In the genomic region with DNA sequence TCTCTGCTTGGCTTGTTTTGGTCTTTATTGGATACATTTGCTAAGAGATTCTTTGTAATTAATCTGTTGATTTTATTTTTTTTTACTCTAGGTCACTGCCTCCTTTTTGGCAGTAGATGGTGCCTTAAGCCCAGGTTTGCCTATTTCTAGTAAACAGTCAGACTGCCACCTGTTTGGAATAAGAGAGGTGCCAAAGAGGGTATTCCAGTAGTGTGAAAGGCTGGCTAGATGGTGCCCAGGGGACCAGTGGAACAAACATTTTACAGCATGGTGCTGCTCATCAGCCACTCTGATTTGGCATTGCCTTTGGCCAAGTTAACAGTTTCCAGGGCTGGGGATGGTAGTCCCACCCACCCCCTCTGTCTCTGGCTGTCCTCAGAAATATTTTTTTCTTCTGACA, we compare ENCODE assay signal across 12 cellular contexts. TPM values are rescaled to one million over a fixed set of nuclear protein-coding genes. Genes with fewer than 3 reads are reported as not detected.
DNase-seq lines count a peak whose midpoint lies in the region; ATAC-seq and TF ChIP-seq lines count a peak whose summit lies in the region.
"Had no signal": no experiment of that assay in that cellular context is flagged by ENCODE, and none has a peak within 500 bp of the region (broad histone marks: within the 10 kb centered on the region; RNA-seq: fewer than 3 reads in every experiment).

No MANE protein-coding gene starts in this region.

- no peak overlapping the region for H2AFZ ChIP-seq in hepatocyte

- H3K4me1 ChIP-seq in hepatocyte (ENCODE audit: insufficient read depth) = no peaks in the 10 kb centered on the region

- no peaks in the 10 kb centered on the region for H3K9me2 ChIP-seq in hepatocyte (replicated peaks; ENCODE audit: insufficient read depth)

- H3K36me3 ChIP-seq in hepatocyte (replicated peaks; ENCODE audit: insufficient read depth, low read depth) = no peaks in the 10 kb centered on the region
- H3K36me3 ChIP-seq: neutrophil had no signal

- no peak for ATAC-seq in GM19452 (IDR thresholded peaks at IDR 0.05; ENCODE audit: unreplicated experiment)

- peak; percentile 16 for DNase-seq in A172 (ENCODE audit: low spot score)
- DNase-seq in HFF-Myc (ENCODE audit: extremely low read depth, low read depth) = no peak
- peak; percentile 17 for DNase-seq in SW480 (ENCODE audit: low spot score)
- no peak for DNase-seq in hepatocyte (ENCODE audit: low spot score)
- no peak for DNase-seq in DMS79 (lab: John Stamatoyannopoulos, UW)
- DNase-seq in activated CD8-positive, alpha-beta memory T cell treated with anti-CD3 and anti-CD28 coated beads for 24 hours = no peak
- no peak for DNase-seq in NCI-H1417 treated with DMSO at 0.1 percent for 48 hours (lab: John Stamatoyannopoulos, UW)
- DNase-seq: CD4-positive, alpha-beta memory T cell; NCI-H446 treated with DMSO at 0.1 percent for 48 hours; stimulated activated CD8-positive, alpha-beta memory T cell treated with anti-CD3 and anti-CD28 coated beads, Interleukin-4, amount 100 ng/mL, for 48 hours had no signal

- no peak overlapping the region for H3K27ac ChIP-seq in hepatocyte
- H3K27ac ChIP-seq: neutrophil had no signal

- TF ChIP-seq CTCF in HFF-Myc (IDR thresholded peaks at IDR 0.05; ENCODE audit: low read depth, low read length, missing control alignments) = peak; percentile 44
- peak; percentile 25 for TF ChIP-seq CTCF in hepatocyte (IDR thresholded peaks at IDR 0.05; ENCODE audit: poor library complexity)

- H3K4me2 ChIP-seq in hepatocyte = no peak overlapping the region

- H3K9me3 ChIP-seq in hepatocyte (ENCODE audit: low read depth) = no peaks in the 10 kb centered on the region
- H3K9me3 ChIP-seq: neutrophil had no signal

- no peaks in the 10 kb centered on the region for H3K79me2 ChIP-seq in hepatocyte

- no peak overlapping the region for H3K4me3 ChIP-seq in HFF-Myc (replicated peaks; ENCODE audit: low read depth, low read length)
- no peak overlapping the region for H3K4me3 ChIP-seq in hepatocyte

- no peaks in the 10 kb centered on the region for H4K20me1 ChIP-seq in hepatocyte (ENCODE audit: insufficient read depth, poor library complexity, severe bottlenecking)

- H3K27me3 ChIP-seq in hepatocyte = no peaks in the 10 kb centered on the region
- H3K27me3 ChIP-seq: neutrophil had no signal

RNA-seq across cellular contexts. Expression of gene FBXL7, which starts 36.7 kb away (rescaled TPM):
- 4.0 and 4.1 TPM in 2 replicates for total RNA-seq in A172 (2014; rRNA removed; shearing (Covaris generic))
- total RNA-seq in hepatocyte = 10.3 and 12.1 TPM in 2 replicates
- polyA plus RNA-seq in hepatocyte = 8.4 and 10.6 TPM in 2 replicates
- total RNA-seq: CD4-positive, alpha-beta memory T cell had no signal
- polyA plus RNA-seq: CD4-positive, alpha-beta memory T cell had no signal

Comparison
In these comparisons a context has a peak if more than half of its experiments do, and no peak if none do; other contexts are left out.
1. DNase-seq: peak in A172 (single experiment) and SW480 (single experiment); none in HFF-Myc (single experiment), hepatocyte (single experiment), DMS79 (single experiment), activated CD8-positive, alpha-beta memory T cell treated with anti-CD3 and anti-CD28 coated beads for 24 hours (single experiment) and NCI-H1417 treated with DMSO at 0.1 percent for 48 hours (single experiment).